12 cellular contexts compared by ENCODE assay signal in genomic region chr9:93185261-93186150, GRCh38. TPM values are rescaled to one million over a fixed set of nuclear protein-coding genes. Genes with fewer than 3 reads are reported as not detected.
A peak's percentile ranks its signal among the peaks of the same experiment; 100 is the strongest.
DNase-seq lines count a peak whose midpoint lies in the region; ATAC-seq and TF ChIP-seq lines count a peak whose summit lies in the region.
"Had no signal": no experiment of that assay in that cellular context is flagged by ENCODE, and none has a peak within 500 bp of the region (broad histone marks: within the 10 kb centered on the region; RNA-seq: fewer than 3 reads in every experiment).

No MANE protein-coding gene starts in this region.

- H3K4me1 ChIP-seq in mucosa of rectum (ENCODE audit: control insufficient read depth in 2 of 2, insufficient read depth in 2 of 2, low read length in 2 of 2) = peaks cover 29 to 44% of the 10 kb centered on the region in 2 donors
- H3K4me1 ChIP-seq in vagina = peaks cover 7% of the 10 kb centered on the region

- H3K4me1 Mint-ChIP-seq in natural killer cell = no peaks in the 10 kb centered on the region
- H3K4me1 Mint-ChIP-seq in natural killer cell treated with Interleukin-12 subunit alpha and Interleukin-12 subunit beta and Interleukin-15 and Interleukin-18, amount 100 ng/mL, for 72 hours (ENCODE audit: low read depth in 2 of 2) = no peaks in the 10 kb centered on the region
- H3K4me1 Mint-ChIP-seq in central memory CD8-positive, alpha-beta T cell = no peaks in the 10 kb centered on the region

- H3K9me3 Mint-ChIP-seq in natural killer cell = no peaks in the 10 kb centered on the region
- no peaks in the 10 kb centered on the region for H3K9me3 Mint-ChIP-seq in natural killer cell treated with Interleukin-12 subunit alpha and Interleukin-12 subunit beta and Interleukin-15 and Interleukin-18, amount 100 ng/mL, for 72 hours
- H3K9me3 Mint-ChIP-seq in central memory CD8-positive, alpha-beta T cell = no peaks in the 10 kb centered on the region

- peak overlapping the region; percentile 53 to 77 for H3K9ac ChIP-seq in mucosa of rectum (ENCODE audit: low read depth in 1 of 2, low read length in 2 of 2)

- ATAC-seq in natural killer cell = no peak
- no peak for ATAC-seq in natural killer cell treated with Interleukin-12 subunit alpha and Interleukin-12 subunit beta and Interleukin-15 and Interleukin-18, amount 100 ng/mL, for 72 hours
- ATAC-seq in central memory CD8-positive, alpha-beta T cell (replicated peaks; ENCODE audit: extremely low read depth, poor library complexity, severe bottlenecking) = no peak

- TF ChIP-seq CTCF in natural killer cell (IDR thresholded peaks at IDR 0.05) = no peak
- no peak for TF ChIP-seq CTCF in vagina (IDR thresholded peaks at IDR 0.05)

- peak overlapping the region; percentile 52 for H3K4me3 Mint-ChIP-seq in natural killer cell
- no peak overlapping the region for H3K4me3 Mint-ChIP-seq in natural killer cell treated with Interleukin-12 subunit alpha and Interleukin-12 subunit beta and Interleukin-15 and Interleukin-18, amount 100 ng/mL, for 72 hours
- peak overlapping the region; percentile 31 for H3K4me3 Mint-ChIP-seq in central memory CD8-positive, alpha-beta T cell

- DNase-seq in natural killer cell (no peak), vagina (ENCODE audit: extremely low spot score in 2 of 2) (no peak), amygdala (lab: John Stamatoyannopoulos, UW) (no peak), NCI-H446 treated with DMSO at 0.1 percent for 48 hours (lab: John Stamatoyannopoulos, UW) (no peak), mucosa of gallbladder (ENCODE audit: low spot score) (no peak)
- no peak for DNase-seq in natural killer cell treated with Interleukin-12 subunit alpha and Interleukin-12 subunit beta and Interleukin-15 and Interleukin-18, amount 100 ng/mL, for 72 hours (ENCODE audit: low spot score)
- no peak for DNase-seq in central memory CD8-positive, alpha-beta T cell (ENCODE audit: low spot score in 2 of 2)
- DNase-seq: dermis blood vessel endothelial cell, DND-41, Karpas-422, uterus had no signal

- H3K27ac ChIP-seq in mucosa of rectum (ENCODE audit: low read depth in 2 of 2, low read length in 2 of 2) = peak overlapping the region; percentile 58 to 61
- no peak overlapping the region for H3K27ac ChIP-seq in vagina

- H3K27ac Mint-ChIP-seq in natural killer cell = no peak overlapping the region
- no peak overlapping the region for H3K27ac Mint-ChIP-seq in natural killer cell treated with Interleukin-12 subunit alpha and Interleukin-12 subunit beta and Interleukin-15 and Interleukin-18, amount 100 ng/mL, for 72 hours
- no peak overlapping the region for H3K27ac Mint-ChIP-seq in central memory CD8-positive, alpha-beta T cell (ENCODE audit: low read depth)

- H3K4me3 ChIP-seq in mucosa of rectum (ENCODE audit: low read length in 2 of 2) (peak overlapping the region; percentile 70 to 72), vagina (peak overlapping the region; percentile 49 to 78)

- H3K27me3 Mint-ChIP-seq in natural killer cell (ENCODE audit: low read depth in 2 of 2) = peaks cover 38 to 66% of the 10 kb centered on the region in 2 donors
- H3K27me3 Mint-ChIP-seq in natural killer cell treated with Interleukin-12 subunit alpha and Interleukin-12 subunit beta and Interleukin-15 and Interleukin-18, amount 100 ng/mL, for 72 hours = peaks cover 40 to 42% of the 10 kb centered on the region in 2 donors
- peaks cover 60% of the 10 kb centered on the region for H3K27me3 Mint-ChIP-seq in central memory CD8-positive, alpha-beta T cell

- no peaks in the 10 kb centered on the region for H3K9me3 ChIP-seq in mucosa of rectum (ENCODE audit: control insufficient read depth in 2 of 2, low read length in 2 of 2)
- no peaks in the 10 kb centered on the region for H3K9me3 ChIP-seq in vagina
- H3K9me3 ChIP-seq: uterus had no signal

- no peak for TF ChIP-seq POLR2A in vagina (IDR thresholded peaks at IDR 0.05)

- intact Hi-C loops in natural killer cell (cut with micrococcal nuclease) = no loop called here
- intact Hi-C loops in vagina (cut with DNase I) = no loop called here

- H3K36me3 ChIP-seq in mucosa of rectum (ENCODE audit: control insufficient read depth in 2 of 2, insufficient read depth in 2 of 2, low read length in 2 of 2) (peaks cover 0 to 3% of the 10 kb centered on the region in 2 donors), vagina (no peaks in the 10 kb centered on the region)
- H3K36me3 ChIP-seq: uterus had no signal

- H3K27me3 ChIP-seq in mucosa of rectum (ENCODE audit: control insufficient read depth in 2 of 2, insufficient read depth in 2 of 2, low read length in 2 of 2) (peaks cover 3 to 6% of the 10 kb centered on the region in 2 donors), vagina (no peaks in the 10 kb centered on the region)
- H3K27me3 ChIP-seq: uterus had no signal

- H3K36me3 Mint-ChIP-seq in natural killer cell = no peaks in the 10 kb centered on the region
- H3K36me3 Mint-ChIP-seq in natural killer cell treated with Interleukin-12 subunit alpha and Interleukin-12 subunit beta and Interleukin-15 and Interleukin-18, amount 100 ng/mL, for 72 hours = no peaks in the 10 kb centered on the region
- H3K36me3 Mint-ChIP-seq in central memory CD8-positive, alpha-beta T cell (ENCODE audit: insufficient read depth) = no peaks in the 10 kb centered on the region

RNA-seq across cellular contexts. Expression of gene WNK2, which starts 1.6 kb away (rescaled TPM):
- total RNA-seq in natural killer cell (under 1 TPM in 1 of 3 donors, not detected in 2; 0.25 TPM), vagina (24.8 TPM), mucosa of gallbladder (37.2 TPM)
- not detected for total RNA-seq in natural killer cell treated with Interleukin-12 subunit alpha and Interleukin-12 subunit beta and Interleukin-15 and Interleukin-18, amount 100 ng/mL, for 72 hours
- total RNA-seq: dermis blood vessel endothelial cell had no signal

RNA-seq across cellular contexts. Expression of gene NINJ1, which starts 51.5 kb away (rescaled TPM):
- total RNA-seq in natural killer cell = 100 to 1,000 TPM in 1 of 3 donors, 10 to 100 TPM in 2; 87.3 to 121 (median 93.8) TPM
- total RNA-seq in natural killer cell treated with Interleukin-12 subunit alpha and Interleukin-12 subunit beta and Interleukin-15 and Interleukin-18, amount 100 ng/mL, for 72 hours = 10 to 100 TPM; 20.1 to 21.9 TPM
- total RNA-seq in vagina = 78.6 TPM
- 75.6 TPM for total RNA-seq in mucosa of gallbladder

Comparison
In these comparisons a context has a peak if more than half of its experiments do, and no peak if none do; other contexts are left out.
1. RNA of gene WNK2, which starts 1.6 kb away (total RNA-seq): 37.2 TPM in mucosa of gallbladder (single experiment) and 24.8 TPM in vagina (single experiment); not detected in natural killer cell treated with Interleukin-12 subunit alpha and Interleukin-12 subunit beta and Interleukin-15 and Interleukin-18, amount 100 ng/mL, for 72 hours and 0.25 TPM in natural killer cell; every median in the first group is over 10 times any median in the second.